ENCODE assay signal across 9 cellular contexts in the genomic region with DNA sequence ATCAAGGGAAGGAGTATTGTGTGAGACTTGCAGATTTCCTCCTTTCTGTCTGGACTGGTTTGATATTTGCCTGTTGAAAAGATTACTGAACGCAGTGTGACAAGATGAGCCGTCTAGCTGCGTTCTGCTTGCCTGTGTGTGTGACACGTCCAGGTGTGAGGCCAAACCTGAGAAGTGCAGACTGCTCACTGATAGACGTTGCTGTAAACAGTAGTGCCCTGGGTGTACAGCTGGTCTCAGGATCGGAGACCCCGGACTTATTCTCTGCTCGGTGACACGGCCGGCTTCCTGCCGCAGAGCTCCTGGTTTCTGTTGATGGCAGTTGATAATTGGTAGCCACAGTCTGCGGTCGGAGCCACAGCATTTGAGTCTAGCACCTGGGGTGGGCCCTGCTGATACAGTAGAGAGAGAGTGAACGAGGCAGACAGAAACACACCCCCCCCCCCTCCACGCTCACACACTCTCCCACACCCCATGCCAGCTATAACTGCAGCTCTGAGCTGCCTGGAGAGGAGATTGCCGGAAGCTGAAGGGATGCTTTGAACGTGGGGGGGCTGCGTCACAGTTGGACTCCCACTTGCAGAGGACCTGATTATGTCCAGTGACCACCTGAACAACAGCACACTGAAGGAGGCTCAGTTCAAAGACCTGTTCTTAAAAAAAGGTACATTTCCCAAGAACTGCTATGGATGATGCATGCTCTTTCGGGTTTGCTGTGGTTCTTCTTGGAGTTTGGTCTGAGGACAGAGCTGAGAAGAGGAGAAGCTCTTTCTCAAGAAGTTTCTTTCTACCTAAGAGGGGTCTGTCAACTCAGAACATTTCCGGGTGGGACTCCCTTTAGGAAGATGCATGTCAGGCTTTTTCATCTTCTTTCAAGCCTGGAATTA.
DNase-seq lines count a peak whose midpoint lies in the region; ATAC-seq and TF ChIP-seq lines count a peak whose summit lies in the region.
"Had no signal": no experiment of that assay in that cellular context is flagged by ENCODE, and none has a peak within 500 bp of the region (broad histone marks: within the 10 kb centered on the region; RNA-seq: fewer than 3 reads in every experiment).

No MANE protein-coding gene starts in this region.

- no peaks in the 10 kb centered on the region for H3K9me3 ChIP-seq in right cardiac atrium (ENCODE audit: control insufficient read depth, low read length)

- peak; percentile 75 for DNase-seq in GM13976 (ENCODE audit: low spot score)
- peak; percentile 72 for DNase-seq in NCI-H69 (lab: John Stamatoyannopoulos, UW)
- DNase-seq in activated T-helper 1 cell treated with anti-CD3 and anti-CD28 coated beads, Interleukin-2, amount 50 U/mL, for 16 hours (ENCODE audit: low read depth in 1 of 2, low spot score in 1 of 2) = peak; percentile 55 to 59
- no peak for DNase-seq in right cardiac atrium
- DNase-seq in stimulated activated CD4-positive, alpha-beta T cell treated with anti-CD3 and anti-CD28 coated beads, Interleukin-1b, Interleukin-23, amount 100 ng/mL, for 24 hours (ENCODE audit: low read depth in 4 of 4, low spot score in 1 of 4) = peak in 3 of 4 experiments; percentile 20 to 59 (median 31)
- DNase-seq in NCI-H2196 treated with DMSO at 0.1 percent for 48 hours (lab: John Stamatoyannopoulos, UW; ENCODE audit: unreplicated experiment) = no peak
- DNase-seq in kidney glomerular epithelial cell (lab: John Stamatoyannopoulos, UW) = no peak

- peaks cover 4% of the 10 kb centered on the region for H3K4me1 ChIP-seq in right cardiac atrium (ENCODE audit: control insufficient read depth, insufficient read depth, low read length)

- in situ Hi-C loops in GM13976 (cut with MboI; ENCODE audit: low sequenced_read_pairs, unreplicated experiment) = loop anchor here (5.0 kb wide), 1 partner anchor 45 kb away; no protein-coding TSS in a partner anchor

- peak overlapping the region; percentile 46 for H3K4me3 ChIP-seq in right cardiac atrium (ENCODE audit: low read length)

- intact Hi-C loops in right cardiac atrium (cut with DNase I) = loop anchor here in 2 of 4 donors (5.0 kb wide), 2 partner anchors 45 to 50 kb away; no protein-coding TSS in a partner anchor

- WGBS in right cardiac atrium = 38% methylated on average over 20 of the region's 20 CpGs

- peak; percentile 70 for ATAC-seq in HG02588 (IDR thresholded peaks at IDR 0.05; ENCODE audit: unreplicated experiment)
- ATAC-seq in right cardiac atrium = peak; percentile 28 to 29

- no peak for TF ChIP-seq CTCF in GM13976 (IDR thresholded peaks at IDR 0.05; ENCODE audit: borderline replicate concordance, control extremely low read depth, extremely low read depth, insufficient read depth, missing control alignments)

- peak overlapping the region; percentile 92 for H3K27ac ChIP-seq in right cardiac atrium (ENCODE audit: low read length)
- H3K27ac ChIP-seq: VCaP had no signal

- H3K27me3 ChIP-seq in right cardiac atrium (ENCODE audit: control insufficient read depth, insufficient read depth) = no peaks in the 10 kb centered on the region

Comparison
In these comparisons a context has a peak if more than half of its experiments do, and no peak if none do; other contexts are left out.
1. DNase-seq: peak in GM13976 (single experiment), NCI-H69 (single experiment), activated T-helper 1 cell treated with anti-CD3 and anti-CD28 coated beads, Interleukin-2, amount 50 U/mL, for 16 hours (2 of 2) and stimulated activated CD4-positive, alpha-beta T cell treated with anti-CD3 and anti-CD28 coated beads, Interleukin-1b, Interleukin-23, amount 100 ng/mL, for 24 hours (3 of 4); none in right cardiac atrium (0 of 3), NCI-H2196 treated with DMSO at 0.1 percent for 48 hours (single experiment) and kidney glomerular epithelial cell (single experiment).